ENCODE assay signal across 7 cellular contexts in the genomic region with DNA sequence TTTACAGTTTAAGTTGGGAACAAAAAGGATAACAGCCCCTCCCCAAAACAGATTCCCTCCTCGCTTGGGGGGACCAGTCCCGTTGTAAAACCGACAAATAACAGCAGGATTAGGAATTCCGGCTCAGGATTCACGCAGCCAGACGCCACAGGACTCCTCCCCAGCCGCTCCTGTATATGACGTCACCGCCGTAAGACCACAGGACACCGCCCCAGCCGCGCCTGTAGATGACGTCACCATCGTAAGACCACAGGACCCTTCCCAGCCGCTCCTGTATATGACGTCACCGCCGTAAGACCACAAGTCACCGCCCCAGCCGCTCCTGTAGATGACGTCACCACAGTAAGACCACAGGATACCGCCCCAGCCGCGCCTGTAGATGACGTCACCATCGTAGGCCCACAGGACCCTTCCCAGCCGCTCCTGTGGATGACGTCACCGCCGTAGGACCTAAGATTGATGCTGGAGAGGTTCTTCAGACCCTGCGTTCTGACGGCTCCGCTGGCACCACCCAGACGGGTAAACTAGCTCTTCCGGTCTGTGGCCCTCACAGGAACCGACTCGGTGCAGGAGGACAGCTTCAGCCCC. TPM values are rescaled to one million over a fixed set of nuclear protein-coding genes. Genes with fewer than 3 reads are reported as not detected.
A peak's percentile ranks its signal among the peaks of the same experiment; 100 is the strongest.
DNase-seq lines count a peak whose midpoint lies in the region; ATAC-seq and TF ChIP-seq lines count a peak whose summit lies in the region.

No MANE protein-coding gene starts in this region.

- H3K27me3 ChIP-seq in HL-60 (ENCODE audit: insufficient read depth, poor library complexity, severe bottlenecking) (peaks cover 6% of the 10 kb centered on the region), PC-3 (ENCODE audit: low read length) (no peaks in the 10 kb centered on the region)

- CTCF ChIA-PET in PC-3 (lab: Charles Lee) = no interaction called here

- H3K79me2 ChIP-seq in PC-3 (ENCODE audit: low read length) = no peaks in the 10 kb centered on the region

- no peaks in the 10 kb centered on the region for H4K20me1 ChIP-seq in PC-3 (ENCODE audit: low read length)

- H3K4me3 ChIP-seq in HL-60 (replicated peaks; ENCODE audit: insufficient read depth, low read length) (peak overlapping the region; percentile 50), PC-3 (ENCODE audit: low read length) (peak overlapping the region; percentile 58)

- BruUV-seq in PC-3 (replicated peaks; lab: Mats Ljungman, UMichigan) = no TSS peak

- H3K27ac ChIP-seq in HL-60 (replicated peaks) (peak overlapping the region; percentile 90), PC-3 (ENCODE audit: low read length) (peak overlapping the region; percentile 17; the same call in 1 of the 2 replicates)

- peak; percentile 88 to 89 for DNase-seq in HL-60 (ENCODE audit: low read depth in 1 of 2, low spot score in 1 of 2)
- peak; percentile 80 for DNase-seq in PC-3
- DNase-seq in activated naive CD4-positive, alpha-beta T cell treated with anti-CD3 and anti-CD28 coated beads, Interleukin-2, amount 50 U/mL, for 16 hours = peak; percentile 65
- DNase-seq in hepatic stellate cell (ENCODE audit: low spot score) = peak; percentile 53
- peak; percentile 33 for DNase-seq in stimulated activated CD4-positive, alpha-beta T cell treated with anti-CD3 and anti-CD28 coated beads, Interleukin-12 subunit alpha, Interleukin-12 subunit beta, amount 100 ng/mL, for 4 hours

- intact Hi-C loops in PC-3 (cut with micrococcal nuclease) = no loop called here

- H3K9me3 ChIP-seq in PC-3 (ENCODE audit: low read length) = no peaks in the 10 kb centered on the region

- ATAC-seq in PC-3 (peak; percentile 67), GM21367 (IDR thresholded peaks at IDR 0.05; ENCODE audit: unreplicated experiment) (no peak), HG02763 (IDR thresholded peaks at IDR 0.05; ENCODE audit: unreplicated experiment) (no peak)

- no peaks in the 10 kb centered on the region for H3K36me3 ChIP-seq in PC-3 (ENCODE audit: low read depth, low read length)

- H3K9ac ChIP-seq in PC-3 (ENCODE audit: low read length) = peak overlapping the region; percentile 51

- peak overlapping the region; percentile 72 for H2AFZ ChIP-seq in PC-3 (ENCODE audit: low read length)

- H3F3A ChIP-seq in PC-3 (ENCODE audit: low read length, unreplicated experiment) = no peaks in the 10 kb centered on the region

- POLR2A ChIA-PET in PC-3 (lab: Charles Lee; ENCODE audit: unreplicated experiment) = no interaction called here

- no peak for TF ChIP-seq CTCF in HL-60 (IDR thresholded peaks at IDR 0.05; ENCODE audit: insufficient read depth, low read length)
- no peak for TF ChIP-seq CTCF in PC-3 (conservative IDR thresholded peaks at IDR 0.05; ENCODE audit: low read depth, low read length)

- peak overlapping the region; percentile 73 for H3K4me2 ChIP-seq in PC-3 (ENCODE audit: low read length)

- H3K4me1 ChIP-seq in PC-3 (ENCODE audit: insufficient read depth, low read length) = no peaks in the 10 kb centered on the region; the same call in 1 of the 2 replicates

- H3K9me2 ChIP-seq in PC-3 (replicated peaks; ENCODE audit: low read length) = no peaks in the 10 kb centered on the region

RNA-seq across cellular contexts. Expression of gene FBRSL1, which starts 44.0 kb away (rescaled TPM):
- 45.3 and 62.3 TPM in 2 replicates for total RNA-seq in PC-3 (2014; rRNA removed)

Comparison
In these comparisons a context has a peak if more than half of its experiments do, and no peak if none do; other contexts are left out.
1. DNase-seq: peak in every context shown above with its lines; median percentile 88 in HL-60; 80 in PC-3; 65 in activated naive CD4-positive, alpha-beta T cell treated with anti-CD3 and anti-CD28 coated beads, Interleukin-2, amount 50 U/mL, for 16 hours; 53 in hepatic stellate cell; 33 in stimulated activated CD4-positive, alpha-beta T cell treated with anti-CD3 and anti-CD28 coated beads, Interleukin-12 subunit alpha, Interleukin-12 subunit beta, amount 100 ng/mL, for 4 hours.